ENCODE assay signal across 18 cellular contexts in genomic region chr22:38346506-38346905, GRCh38. TPM values are rescaled to one million over a fixed set of nuclear protein-coding genes. Genes with fewer than 3 reads are reported as not detected.
DNase-seq lines count a peak whose midpoint lies in the region; ATAC-seq and TF ChIP-seq lines count a peak whose summit lies in the region.
"Had no signal": no experiment of that assay in that cellular context is flagged by ENCODE, and none has a peak within 500 bp of the region (broad histone marks: within the 10 kb centered on the region; RNA-seq: fewer than 3 reads in every experiment).

No MANE protein-coding gene starts in this region.

- DNase-seq in cardiac septum (ENCODE audit: low spot score) (peak; percentile 66), left ventricle myocardium inferior (no peak), mucosa of descending colon (peak in 2 of 3 donors; percentile 20 to 43), type B pancreatic cell (ENCODE audit: extremely low spot score, unreplicated experiment) (peak; percentile 62), HFFc6 (no peak), NCI-H345 (lab: John Stamatoyannopoulos, UW) (no peak)
- DNase-seq in activated T-helper 2 cell treated with anti-CD3 and anti-CD28 coated beads, Interferon-gamma antibody, Interleukin-2, Interleukin-4, amounts not matched to agents 10 μg/mL and 5 μg/mL and 100 μg/mL, durations not matched to agents 14 hours and 24 hours and 36 hours (ENCODE audit: low spot score): peak; percentile 5
- DNase-seq: activated CD4-positive, CD25-positive, alpha-beta regulatory T cell; CD4-positive, CD25-positive, alpha-beta regulatory T cell; MG63; NCI-H1436 treated with DMSO at 0.1 percent for 48 hours; stimulated activated CD4-positive, alpha-beta T cell treated with anti-CD3 and anti-CD28 coated beads, Interleukin-2, amount 100 ng/mL, for 24 hours; stimulated activated naive B cell treated with anti-CD40 and anti-IgM and Interleukin-4, amounts not matched to agents 10 μg/mL and 1 μg/mL and 100 μg/mL, for 72 hours; T1000 had no signal

- no peak overlapping the region for H3K27ac ChIP-seq in left ventricle myocardium inferior (replicated peaks)

- H3K4me1 ChIP-seq in left ventricle myocardium inferior: no peaks in the 10 kb centered on the region
- no peaks in the 10 kb centered on the region for H3K4me1 ChIP-seq in mucosa of descending colon (ENCODE audit: low read depth)

- H3K27me3 ChIP-seq in left ventricle myocardium inferior (ENCODE audit: low read depth): no peaks in the 10 kb centered on the region
- H3K27me3 ChIP-seq: MG63 had no signal

- no peak for TF ChIP-seq CTCF in left ventricle myocardium inferior (IDR thresholded peaks at IDR 0.05; ENCODE audit: borderline replicate concordance)
- no peak for TF ChIP-seq CTCF in mucosa of descending colon (IDR thresholded peaks at IDR 0.05)
- TF ChIP-seq CTCF in type B pancreatic cell (conservative IDR thresholded peaks at IDR 0.05): no peak
- no peak for TF ChIP-seq CTCF in HFFc6 (IDR thresholded peaks at IDR 0.05)

- H3K27me3 Mint-ChIP-seq in activated T-helper 2 cell treated with anti-CD3 and anti-CD28 coated beads, Interferon-gamma antibody, Interleukin-2, Interleukin-4, amounts not matched to agents 10 μg/mL and 5 μg/mL and 100 μg/mL, durations not matched to agents 14 hours and 24 hours and 36 hours (ENCODE audit: low read depth): no peaks in the 10 kb centered on the region
- H3K27me3 Mint-ChIP-seq in type B pancreatic cell (no peaks in the 10 kb centered on the region), HFFc6 (ENCODE audit: insufficient read depth) (no peaks in the 10 kb centered on the region; the same call in 1 of the 2 replicates)
- H3K27me3 Mint-ChIP-seq: activated T-helper 17 cell treated with anti-CD3 and anti-CD28 coated beads, Interleukin-2, amount 50 U/mL, for 72 hours had no signal

- no peaks in the 10 kb centered on the region for H3K36me3 Mint-ChIP-seq in activated T-helper 2 cell treated with anti-CD3 and anti-CD28 coated beads, Interferon-gamma antibody, Interleukin-2, Interleukin-4, amounts not matched to agents 10 μg/mL and 5 μg/mL and 100 μg/mL, durations not matched to agents 14 hours and 24 hours and 36 hours (ENCODE audit: low read depth)
- H3K36me3 Mint-ChIP-seq in type B pancreatic cell (peaks cover 4% of the 10 kb centered on the region), HFFc6 (ENCODE audit: low read depth) (no peaks in the 10 kb centered on the region)
- H3K36me3 Mint-ChIP-seq: CD4-positive, CD25-positive, alpha-beta regulatory T cell; mesothelial cell of epicardium; natural killer cell treated with Interleukin-12 subunit alpha and Interleukin-12 subunit beta and Interleukin-15 and Interleukin-18, amount 100 ng/mL, for 72 hours had no signal

- H3K4me3 ChIP-seq in left ventricle myocardium inferior (no peak overlapping the region), mucosa of descending colon (no peak overlapping the region)
- H3K4me3 ChIP-seq: MG63 had no signal

- H3K4me1 Mint-ChIP-seq in activated T-helper 2 cell treated with anti-CD3 and anti-CD28 coated beads, Interferon-gamma antibody, Interleukin-2, Interleukin-4, amounts not matched to agents 10 μg/mL and 5 μg/mL and 100 μg/mL, durations not matched to agents 14 hours and 24 hours and 36 hours (ENCODE audit: low read depth): no peaks in the 10 kb centered on the region
- H3K4me1 Mint-ChIP-seq in type B pancreatic cell (ENCODE audit: unreplicated experiment) (peaks cover 5% of the 10 kb centered on the region), HFFc6 (ENCODE audit: low read depth) (peaks cover 14% of the 10 kb centered on the region)
- H3K4me1 Mint-ChIP-seq: activated T-helper 17 cell treated with anti-CD3 and anti-CD28 coated beads, Interleukin-2, amount 50 U/mL, for 72 hours; mesothelial cell of epicardium had no signal

- no peaks in the 10 kb centered on the region for H3K9me3 Mint-ChIP-seq in activated T-helper 2 cell treated with anti-CD3 and anti-CD28 coated beads, Interferon-gamma antibody, Interleukin-2, Interleukin-4, amounts not matched to agents 10 μg/mL and 5 μg/mL and 100 μg/mL, durations not matched to agents 14 hours and 24 hours and 36 hours
- H3K9me3 Mint-ChIP-seq in type B pancreatic cell (no peaks in the 10 kb centered on the region), HFFc6 (no peaks in the 10 kb centered on the region)
- H3K9me3 Mint-ChIP-seq: activated T-helper 17 cell treated with anti-CD3 and anti-CD28 coated beads, Interleukin-2, amount 50 U/mL, for 72 hours; CD4-positive, CD25-positive, alpha-beta regulatory T cell; mesothelial cell of epicardium; natural killer cell treated with Interleukin-12 subunit alpha and Interleukin-12 subunit beta and Interleukin-15 and Interleukin-18, amount 100 ng/mL, for 72 hours; stimulated activated naive B cell treated with anti-CD40 and anti-IgM and Interleukin-4, amounts not matched to agents 10 μg/mL and 1 μg/mL and 100 μg/mL, for 72 hours had no signal

- H3K9me3 ChIP-seq in left ventricle myocardium inferior (replicated peaks) (no peaks in the 10 kb centered on the region), mucosa of descending colon (no peaks in the 10 kb centered on the region)
- H3K9me3 ChIP-seq: MG63 had no signal

- H3K36me3 ChIP-seq in left ventricle myocardium inferior (no peaks in the 10 kb centered on the region), mucosa of descending colon (ENCODE audit: low read depth) (no peaks in the 10 kb centered on the region)
- H3K36me3 ChIP-seq: MG63 had no signal

- H3K4me3 Mint-ChIP-seq in activated T-helper 2 cell treated with anti-CD3 and anti-CD28 coated beads, Interferon-gamma antibody, Interleukin-2, Interleukin-4, amounts not matched to agents 10 μg/mL and 5 μg/mL and 100 μg/mL, durations not matched to agents 14 hours and 24 hours and 36 hours (ENCODE audit: low read depth): no peak overlapping the region
- no peak overlapping the region for H3K4me3 Mint-ChIP-seq in type B pancreatic cell
- no peak overlapping the region for H3K4me3 Mint-ChIP-seq in HFFc6
- H3K4me3 Mint-ChIP-seq: activated T-helper 17 cell treated with anti-CD3 and anti-CD28 coated beads, Interleukin-2, amount 50 U/mL, for 72 hours; mesothelial cell of epicardium; natural killer cell treated with Interleukin-12 subunit alpha and Interleukin-12 subunit beta and Interleukin-15 and Interleukin-18, amount 100 ng/mL, for 72 hours; stimulated activated naive B cell treated with anti-CD40 and anti-IgM and Interleukin-4, amounts not matched to agents 10 μg/mL and 1 μg/mL and 100 μg/mL, for 72 hours had no signal

- ATAC-seq in mucosa of descending colon: no peak
- no peak for ATAC-seq in HG02571 (IDR thresholded peaks at IDR 0.05; ENCODE audit: unreplicated experiment)
- ATAC-seq: activated T-helper 17 cell treated with anti-CD3 and anti-CD28 coated beads, Interleukin-2, amount 50 U/mL, for 72 hours; natural killer cell treated with Interleukin-12 subunit alpha and Interleukin-12 subunit beta and Interleukin-15 and Interleukin-18, amount 100 ng/mL, for 72 hours; stimulated activated naive B cell treated with anti-CD40 and anti-IgM and Interleukin-4, amounts not matched to agents 10 μg/mL and 1 μg/mL and 100 μg/mL, for 72 hours had no signal

- intact Hi-C loops in cardiac septum (cut with DNase I) (no loop called here), left ventricle myocardium inferior (cut with micrococcal nuclease) (no loop called here), mucosa of descending colon (cut with DNase I, micrococcal nuclease) (no loop called here)
- intact Hi-C loops in activated T-helper 2 cell treated with anti-CD3 and anti-CD28 coated beads, Interferon-gamma antibody, Interleukin-2, Interleukin-4, amounts not matched to agents 10 μg/mL and 5 μg/mL and 100 μg/mL, durations not matched to agents 14 hours and 24 hours and 36 hours (cut with micrococcal nuclease): no loop called here

- H3K27ac Mint-ChIP-seq in activated T-helper 2 cell treated with anti-CD3 and anti-CD28 coated beads, Interferon-gamma antibody, Interleukin-2, Interleukin-4, amounts not matched to agents 10 μg/mL and 5 μg/mL and 100 μg/mL, durations not matched to agents 14 hours and 24 hours and 36 hours: no peak overlapping the region
- H3K27ac Mint-ChIP-seq in type B pancreatic cell (peak overlapping the region; percentile 79), HFFc6 (no peak overlapping the region)
- H3K27ac Mint-ChIP-seq: activated T-helper 17 cell treated with anti-CD3 and anti-CD28 coated beads, Interleukin-2, amount 50 U/mL, for 72 hours; CD4-positive, CD25-positive, alpha-beta regulatory T cell had no signal

RNA-seq across cellular contexts. Expression of gene CSNK1E, which starts 29.3 kb away (rescaled TPM):
- total RNA-seq in cardiac septum: 95.7 TPM
- 76.1 TPM for total RNA-seq in left ventricle myocardium inferior
- total RNA-seq in activated T-helper 2 cell treated with anti-CD3 and anti-CD28 coated beads, Interferon-gamma antibody, Interleukin-2, Interleukin-4, amounts not matched to agents 10 μg/mL and 5 μg/mL and 100 μg/mL, durations not matched to agents 14 hours and 24 hours and 36 hours: 155 and 160 TPM in 2 replicates
- 100 to 1,000 TPM in 1 of 3 donors, 10 to 100 TPM in 2; 87.8 to 100 (median 89.8) TPM for total RNA-seq in mucosa of descending colon
- total RNA-seq in type B pancreatic cell (ENCODE audit: low replicate concordance): 199 and 219 TPM in 2 replicates
- 100 to 1,000 TPM; 166 to 184 (median 172) TPM for total RNA-seq in HFFc6 (2021; fragmentation: NEBNext Ultra II Directional; extraction: Animal tissue kit (Norgen Biotek cat#: 25700))

Comparison
In these comparisons a context has a peak if more than half of its experiments do, and no peak if none do; other contexts are left out.
1. DNase-seq: peak in cardiac septum (single experiment), activated T-helper 2 cell treated with anti-CD3 and anti-CD28 coated beads, Interferon-gamma antibody, Interleukin-2, Interleukin-4, amounts not matched to agents 10 μg/mL and 5 μg/mL and 100 μg/mL, durations not matched to agents 14 hours and 24 hours and 36 hours (single experiment), mucosa of descending colon (2 of 3) and type B pancreatic cell (single experiment); none in left ventricle myocardium inferior (single experiment), HFFc6 (single experiment) and NCI-H345 (single experiment).